Comparison of ENCODE assay signal across 1 cellular context in the genomic region with DNA sequence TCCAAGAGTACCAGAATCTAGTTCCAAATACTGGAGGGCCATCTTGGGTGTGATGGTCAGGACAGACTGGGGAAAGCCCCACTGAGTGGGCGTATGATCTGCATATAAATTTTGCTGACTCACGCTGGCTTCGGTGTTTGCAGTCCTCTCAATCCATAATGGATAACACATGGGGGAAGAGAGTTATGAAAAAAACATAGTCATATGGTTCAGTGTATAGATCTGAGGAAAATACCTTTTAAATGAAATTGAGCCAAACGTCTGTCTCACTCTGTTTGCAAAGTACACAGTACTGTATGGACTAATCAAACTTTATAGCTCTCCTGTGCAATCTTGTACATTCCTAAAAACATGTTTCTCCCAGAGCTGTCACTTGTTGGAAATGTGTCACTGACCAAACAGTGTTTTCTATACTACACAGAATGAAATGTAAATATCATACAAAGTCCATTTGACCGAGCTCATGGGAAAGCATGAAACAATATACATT.
TF ChIP-seq lines count a peak whose summit lies in the region.

No MANE protein-coding gene starts in this region.

TF ChIP-seq in K562, 482 proteins besides CTCF, POLR2A, EP300 and RAD21 (continued from another document and continues in another):
- TF ChIP-seq, protein P1, sequence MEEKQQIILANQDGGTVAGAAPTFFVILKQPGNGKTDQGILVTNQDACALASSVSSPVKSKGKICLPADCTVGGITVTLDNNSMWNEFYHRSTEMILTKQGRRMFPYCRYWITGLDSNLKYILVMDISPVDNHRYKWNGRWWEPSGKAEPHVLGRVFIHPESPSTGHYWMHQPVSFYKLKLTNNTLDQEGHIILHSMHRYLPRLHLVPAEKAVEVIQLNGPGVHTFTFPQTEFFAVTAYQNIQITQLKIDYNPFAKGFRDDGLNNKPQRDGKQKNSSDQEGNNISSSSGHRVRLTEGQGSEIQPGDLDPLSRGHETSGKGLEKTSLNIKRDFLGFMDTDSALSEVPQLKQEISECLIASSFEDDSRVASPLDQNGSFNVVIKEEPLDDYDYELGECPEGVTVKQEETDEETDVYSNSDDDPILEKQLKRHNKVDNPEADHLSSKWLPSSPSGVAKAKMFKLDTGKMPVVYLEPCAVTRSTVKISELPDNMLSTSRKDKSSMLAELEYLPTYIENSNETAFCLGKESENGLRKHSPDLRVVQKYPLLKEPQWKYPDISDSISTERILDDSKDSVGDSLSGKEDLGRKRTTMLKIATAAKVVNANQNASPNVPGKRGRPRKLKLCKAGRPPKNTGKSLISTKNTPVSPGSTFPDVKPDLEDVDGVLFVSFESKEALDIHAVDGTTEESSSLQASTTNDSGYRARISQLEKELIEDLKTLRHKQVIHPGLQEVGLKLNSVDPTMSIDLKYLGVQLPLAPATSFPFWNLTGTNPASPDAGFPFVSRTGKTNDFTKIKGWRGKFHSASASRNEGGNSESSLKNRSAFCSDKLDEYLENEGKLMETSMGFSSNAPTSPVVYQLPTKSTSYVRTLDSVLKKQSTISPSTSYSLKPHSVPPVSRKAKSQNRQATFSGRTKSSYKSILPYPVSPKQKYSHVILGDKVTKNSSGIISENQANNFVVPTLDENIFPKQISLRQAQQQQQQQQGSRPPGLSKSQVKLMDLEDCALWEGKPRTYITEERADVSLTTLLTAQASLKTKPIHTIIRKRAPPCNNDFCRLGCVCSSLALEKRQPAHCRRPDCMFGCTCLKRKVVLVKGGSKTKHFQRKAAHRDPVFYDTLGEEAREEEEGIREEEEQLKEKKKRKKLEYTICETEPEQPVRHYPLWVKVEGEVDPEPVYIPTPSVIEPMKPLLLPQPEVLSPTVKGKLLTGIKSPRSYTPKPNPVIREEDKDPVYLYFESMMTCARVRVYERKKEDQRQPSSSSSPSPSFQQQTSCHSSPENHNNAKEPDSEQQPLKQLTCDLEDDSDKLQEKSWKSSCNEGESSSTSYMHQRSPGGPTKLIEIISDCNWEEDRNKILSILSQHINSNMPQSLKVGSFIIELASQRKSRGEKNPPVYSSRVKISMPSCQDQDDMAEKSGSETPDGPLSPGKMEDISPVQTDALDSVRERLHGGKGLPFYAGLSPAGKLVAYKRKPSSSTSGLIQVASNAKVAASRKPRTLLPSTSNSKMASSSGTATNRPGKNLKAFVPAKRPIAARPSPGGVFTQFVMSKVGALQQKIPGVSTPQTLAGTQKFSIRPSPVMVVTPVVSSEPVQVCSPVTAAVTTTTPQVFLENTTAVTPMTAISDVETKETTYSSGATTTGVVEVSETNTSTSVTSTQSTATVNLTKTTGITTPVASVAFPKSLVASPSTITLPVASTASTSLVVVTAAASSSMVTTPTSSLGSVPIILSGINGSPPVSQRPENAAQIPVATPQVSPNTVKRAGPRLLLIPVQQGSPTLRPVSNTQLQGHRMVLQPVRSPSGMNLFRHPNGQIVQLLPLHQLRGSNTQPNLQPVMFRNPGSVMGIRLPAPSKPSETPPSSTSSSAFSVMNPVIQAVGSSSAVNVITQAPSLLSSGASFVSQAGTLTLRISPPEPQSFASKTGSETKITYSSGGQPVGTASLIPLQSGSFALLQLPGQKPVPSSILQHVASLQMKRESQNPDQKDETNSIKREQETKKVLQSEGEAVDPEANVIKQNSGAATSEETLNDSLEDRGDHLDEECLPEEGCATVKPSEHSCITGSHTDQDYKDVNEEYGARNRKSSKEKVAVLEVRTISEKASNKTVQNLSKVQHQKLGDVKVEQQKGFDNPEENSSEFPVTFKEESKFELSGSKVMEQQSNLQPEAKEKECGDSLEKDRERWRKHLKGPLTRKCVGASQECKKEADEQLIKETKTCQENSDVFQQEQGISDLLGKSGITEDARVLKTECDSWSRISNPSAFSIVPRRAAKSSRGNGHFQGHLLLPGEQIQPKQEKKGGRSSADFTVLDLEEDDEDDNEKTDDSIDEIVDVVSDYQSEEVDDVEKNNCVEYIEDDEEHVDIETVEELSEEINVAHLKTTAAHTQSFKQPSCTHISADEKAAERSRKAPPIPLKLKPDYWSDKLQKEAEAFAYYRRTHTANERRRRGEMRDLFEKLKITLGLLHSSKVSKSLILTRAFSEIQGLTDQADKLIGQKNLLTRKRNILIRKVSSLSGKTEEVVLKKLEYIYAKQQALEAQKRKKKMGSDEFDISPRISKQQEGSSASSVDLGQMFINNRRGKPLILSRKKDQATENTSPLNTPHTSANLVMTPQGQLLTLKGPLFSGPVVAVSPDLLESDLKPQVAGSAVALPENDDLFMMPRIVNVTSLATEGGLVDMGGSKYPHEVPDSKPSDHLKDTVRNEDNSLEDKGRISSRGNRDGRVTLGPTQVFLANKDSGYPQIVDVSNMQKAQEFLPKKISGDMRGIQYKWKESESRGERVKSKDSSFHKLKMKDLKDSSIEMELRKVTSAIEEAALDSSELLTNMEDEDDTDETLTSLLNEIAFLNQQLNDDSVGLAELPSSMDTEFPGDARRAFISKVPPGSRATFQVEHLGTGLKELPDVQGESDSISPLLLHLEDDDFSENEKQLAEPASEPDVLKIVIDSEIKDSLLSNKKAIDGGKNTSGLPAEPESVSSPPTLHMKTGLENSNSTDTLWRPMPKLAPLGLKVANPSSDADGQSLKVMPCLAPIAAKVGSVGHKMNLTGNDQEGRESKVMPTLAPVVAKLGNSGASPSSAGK (IDR thresholded peaks at IDR 0.05): peak; percentile 36; the same call in 1 of the 2 replicates
- TF ChIP-seq, protein P2, sequence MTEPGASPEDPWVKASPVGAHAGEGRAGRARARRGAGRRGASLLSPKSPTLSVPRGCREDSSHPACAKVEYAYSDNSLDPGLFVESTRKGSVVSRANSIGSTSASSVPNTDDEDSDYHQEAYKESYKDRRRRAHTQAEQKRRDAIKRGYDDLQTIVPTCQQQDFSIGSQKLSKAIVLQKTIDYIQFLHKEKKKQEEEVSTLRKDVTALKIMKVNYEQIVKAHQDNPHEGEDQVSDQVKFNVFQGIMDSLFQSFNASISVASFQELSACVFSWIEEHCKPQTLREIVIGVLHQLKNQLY (CRISPR knock-in tag; conservative IDR thresholded peaks at IDR 0.05): no peak
- TF ChIP-seq ZNF212 (CRISPR knock-in tag; IDR thresholded peaks at IDR 0.05): no peak
- TF ChIP-seq TCFL5 (CRISPR knock-in tag; conservative IDR thresholded peaks at IDR 0.05): no peak
- TF ChIP-seq, protein P3, sequence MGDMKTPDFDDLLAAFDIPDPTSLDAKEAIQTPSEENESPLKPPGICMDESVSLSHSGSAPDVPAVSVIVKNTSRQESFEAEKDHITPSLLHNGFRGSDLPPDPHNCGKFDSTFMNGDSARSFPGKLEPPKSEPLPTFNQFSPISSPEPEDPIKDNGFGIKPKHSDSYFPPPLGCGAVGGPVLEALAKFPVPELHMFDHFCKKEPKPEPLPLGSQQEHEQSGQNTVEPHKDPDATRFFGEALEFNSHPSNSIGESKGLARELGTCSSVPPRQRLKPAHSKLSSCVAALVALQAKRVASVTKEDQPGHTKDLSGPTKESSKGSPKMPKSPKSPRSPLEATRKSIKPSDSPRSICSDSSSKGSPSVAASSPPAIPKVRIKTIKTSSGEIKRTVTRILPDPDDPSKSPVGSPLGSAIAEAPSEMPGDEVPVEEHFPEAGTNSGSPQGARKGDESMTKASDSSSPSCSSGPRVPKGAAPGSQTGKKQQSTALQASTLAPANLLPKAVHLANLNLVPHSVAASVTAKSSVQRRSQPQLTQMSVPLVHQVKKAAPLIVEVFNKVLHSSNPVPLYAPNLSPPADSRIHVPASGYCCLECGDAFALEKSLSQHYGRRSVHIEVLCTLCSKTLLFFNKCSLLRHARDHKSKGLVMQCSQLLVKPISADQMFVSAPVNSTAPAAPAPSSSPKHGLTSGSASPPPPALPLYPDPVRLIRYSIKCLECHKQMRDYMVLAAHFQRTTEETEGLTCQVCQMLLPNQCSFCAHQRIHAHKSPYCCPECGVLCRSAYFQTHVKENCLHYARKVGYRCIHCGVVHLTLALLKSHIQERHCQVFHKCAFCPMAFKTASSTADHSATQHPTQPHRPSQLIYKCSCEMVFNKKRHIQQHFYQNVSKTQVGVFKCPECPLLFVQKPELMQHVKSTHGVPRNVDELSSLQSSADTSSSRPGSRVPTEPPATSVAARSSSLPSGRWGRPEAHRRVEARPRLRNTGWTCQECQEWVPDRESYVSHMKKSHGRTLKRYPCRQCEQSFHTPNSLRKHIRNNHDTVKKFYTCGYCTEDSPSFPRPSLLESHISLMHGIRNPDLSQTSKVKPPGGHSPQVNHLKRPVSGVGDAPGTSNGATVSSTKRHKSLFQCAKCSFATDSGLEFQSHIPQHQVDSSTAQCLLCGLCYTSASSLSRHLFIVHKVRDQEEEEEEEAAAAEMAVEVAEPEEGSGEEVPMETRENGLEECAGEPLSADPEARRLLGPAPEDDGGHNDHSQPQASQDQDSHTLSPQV (IDR thresholded peaks at IDR 0.05): 0 out of 2 replicates have a peak, but pooled peaks have one; percentile 24
- no peak for TF ChIP-seq MYBL2 (IDR thresholded peaks at IDR 0.05; ENCODE audit: low read depth)
- no peak for TF ChIP-seq MYBL2 (CRISPR knock-in tag; IDR thresholded peaks at IDR 0.05; ENCODE audit: borderline replicate concordance)
- no peak for TF ChIP-seq ZBTB1 (CRISPR knock-in tag; IDR thresholded peaks at IDR 0.05; ENCODE audit: borderline replicate concordance, low read depth)
- TF ChIP-seq GATAD2A (IDR thresholded peaks at IDR 0.05): no peak
- TF ChIP-seq ELF4 (CRISPR knock-in tag; IDR thresholded peaks at IDR 0.05): no peak
- TF ChIP-seq, protein P4, sequence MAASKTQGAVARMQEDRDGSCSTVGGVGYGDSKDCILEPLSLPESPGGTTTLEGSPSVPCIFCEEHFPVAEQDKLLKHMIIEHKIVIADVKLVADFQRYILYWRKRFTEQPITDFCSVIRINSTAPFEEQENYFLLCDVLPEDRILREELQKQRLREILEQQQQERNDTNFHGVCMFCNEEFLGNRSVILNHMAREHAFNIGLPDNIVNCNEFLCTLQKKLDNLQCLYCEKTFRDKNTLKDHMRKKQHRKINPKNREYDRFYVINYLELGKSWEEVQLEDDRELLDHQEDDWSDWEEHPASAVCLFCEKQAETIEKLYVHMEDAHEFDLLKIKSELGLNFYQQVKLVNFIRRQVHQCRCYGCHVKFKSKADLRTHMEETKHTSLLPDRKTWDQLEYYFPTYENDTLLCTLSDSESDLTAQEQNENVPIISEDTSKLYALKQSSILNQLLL (CRISPR knock-in tag; IDR thresholded peaks at IDR 0.05; ENCODE audit: borderline replicate concordance): no peak
- no peak for TF ChIP-seq HMGN3 (IDR thresholded peaks at IDR 0.05; ENCODE audit: borderline replicate concordance, extremely low read depth, insufficient read length, low read depth, low read length)
- TF ChIP-seq DMBX1 (CRISPR knock-in tag; IDR thresholded peaks at IDR 0.05; ENCODE audit: borderline replicate concordance): no peak
- no peak for TF ChIP-seq RUNX1 (IDR thresholded peaks at IDR 0.05; ENCODE audit: low read depth)
- 0 out of 2 replicates have a peak, but pooled peaks have one; percentile 43 for TF ChIP-seq SMARCE1 (IDR thresholded peaks at IDR 0.05)
- no peak for TF ChIP-seq ZNF436 (CRISPR knock-in tag; IDR thresholded peaks at IDR 0.05)
- TF ChIP-seq ZNF77 (CRISPR knock-in tag; IDR thresholded peaks at IDR 0.05): no peak
- no peak for TF ChIP-seq RAD51 (IDR thresholded peaks at IDR 0.05; ENCODE audit: borderline replicate concordance, low read depth)
- TF ChIP-seq, protein P5, sequence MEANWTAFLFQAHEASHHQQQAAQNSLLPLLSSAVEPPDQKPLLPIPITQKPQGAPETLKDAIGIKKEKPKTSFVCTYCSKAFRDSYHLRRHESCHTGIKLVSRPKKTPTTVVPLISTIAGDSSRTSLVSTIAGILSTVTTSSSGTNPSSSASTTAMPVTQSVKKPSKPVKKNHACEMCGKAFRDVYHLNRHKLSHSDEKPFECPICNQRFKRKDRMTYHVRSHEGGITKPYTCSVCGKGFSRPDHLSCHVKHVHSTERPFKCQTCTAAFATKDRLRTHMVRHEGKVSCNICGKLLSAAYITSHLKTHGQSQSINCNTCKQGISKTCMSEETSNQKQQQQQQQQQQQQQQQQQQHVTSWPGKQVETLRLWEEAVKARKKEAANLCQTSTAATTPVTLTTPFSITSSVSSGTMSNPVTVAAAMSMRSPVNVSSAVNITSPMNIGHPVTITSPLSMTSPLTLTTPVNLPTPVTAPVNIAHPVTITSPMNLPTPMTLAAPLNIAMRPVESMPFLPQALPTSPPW (CRISPR knock-in tag; IDR thresholded peaks at IDR 0.05): no peak
- TF ChIP-seq YY1 (IDR thresholded peaks at IDR 0.05; ENCODE audit: borderline replicate concordance in 1 of 3, control insufficient read depth in 1 of 3, extremely low read depth in 1 of 3, insufficient read depth in 3 of 3, insufficient read length in 1 of 3, insufficient replicate concordance in 2 of 3, low read depth in 1 of 3, low read length in 2 of 3): peak in 1 of 3 experiments; percentile 71
- peak; percentile 97 for TF ChIP-seq NFE2 (IDR thresholded peaks at IDR 0.05; ENCODE audit: low read depth)
- no peak for TF ChIP-seq NR3C1 (CRISPR knock-in tag; IDR thresholded peaks at IDR 0.05)
- no peak for TF ChIP-seq JUNB (CRISPR knock-in tag; conservative IDR thresholded peaks at IDR 0.05)
- no peak for TF ChIP-seq KAT7 (CRISPR knock-in tag; IDR thresholded peaks at IDR 0.05; ENCODE audit: borderline replicate concordance)
- TF ChIP-seq, protein P6, sequence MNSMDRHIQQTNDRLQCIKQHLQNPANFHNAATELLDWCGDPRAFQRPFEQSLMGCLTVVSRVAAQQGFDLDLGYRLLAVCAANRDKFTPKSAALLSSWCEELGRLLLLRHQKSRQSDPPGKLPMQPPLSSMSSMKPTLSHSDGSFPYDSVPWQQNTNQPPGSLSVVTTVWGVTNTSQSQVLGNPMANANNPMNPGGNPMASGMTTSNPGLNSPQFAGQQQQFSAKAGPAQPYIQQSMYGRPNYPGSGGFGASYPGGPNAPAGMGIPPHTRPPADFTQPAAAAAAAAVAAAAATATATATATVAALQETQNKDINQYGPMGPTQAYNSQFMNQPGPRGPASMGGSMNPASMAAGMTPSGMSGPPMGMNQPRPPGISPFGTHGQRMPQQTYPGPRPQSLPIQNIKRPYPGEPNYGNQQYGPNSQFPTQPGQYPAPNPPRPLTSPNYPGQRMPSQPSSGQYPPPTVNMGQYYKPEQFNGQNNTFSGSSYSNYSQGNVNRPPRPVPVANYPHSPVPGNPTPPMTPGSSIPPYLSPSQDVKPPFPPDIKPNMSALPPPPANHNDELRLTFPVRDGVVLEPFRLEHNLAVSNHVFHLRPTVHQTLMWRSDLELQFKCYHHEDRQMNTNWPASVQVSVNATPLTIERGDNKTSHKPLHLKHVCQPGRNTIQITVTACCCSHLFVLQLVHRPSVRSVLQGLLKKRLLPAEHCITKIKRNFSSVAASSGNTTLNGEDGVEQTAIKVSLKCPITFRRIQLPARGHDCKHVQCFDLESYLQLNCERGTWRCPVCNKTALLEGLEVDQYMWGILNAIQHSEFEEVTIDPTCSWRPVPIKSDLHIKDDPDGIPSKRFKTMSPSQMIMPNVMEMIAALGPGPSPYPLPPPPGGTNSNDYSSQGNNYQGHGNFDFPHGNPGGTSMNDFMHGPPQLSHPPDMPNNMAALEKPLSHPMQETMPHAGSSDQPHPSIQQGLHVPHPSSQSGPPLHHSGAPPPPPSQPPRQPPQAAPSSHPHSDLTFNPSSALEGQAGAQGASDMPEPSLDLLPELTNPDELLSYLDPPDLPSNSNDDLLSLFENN (IDR thresholded peaks at IDR 0.05; ENCODE audit: low read depth in 2 of 2, low read length in 2 of 2): no peak
- no peak for TF ChIP-seq POLR2B (IDR thresholded peaks at IDR 0.05; ENCODE audit: low read depth, partially characterized antibody)
